In the genomic region with DNA sequence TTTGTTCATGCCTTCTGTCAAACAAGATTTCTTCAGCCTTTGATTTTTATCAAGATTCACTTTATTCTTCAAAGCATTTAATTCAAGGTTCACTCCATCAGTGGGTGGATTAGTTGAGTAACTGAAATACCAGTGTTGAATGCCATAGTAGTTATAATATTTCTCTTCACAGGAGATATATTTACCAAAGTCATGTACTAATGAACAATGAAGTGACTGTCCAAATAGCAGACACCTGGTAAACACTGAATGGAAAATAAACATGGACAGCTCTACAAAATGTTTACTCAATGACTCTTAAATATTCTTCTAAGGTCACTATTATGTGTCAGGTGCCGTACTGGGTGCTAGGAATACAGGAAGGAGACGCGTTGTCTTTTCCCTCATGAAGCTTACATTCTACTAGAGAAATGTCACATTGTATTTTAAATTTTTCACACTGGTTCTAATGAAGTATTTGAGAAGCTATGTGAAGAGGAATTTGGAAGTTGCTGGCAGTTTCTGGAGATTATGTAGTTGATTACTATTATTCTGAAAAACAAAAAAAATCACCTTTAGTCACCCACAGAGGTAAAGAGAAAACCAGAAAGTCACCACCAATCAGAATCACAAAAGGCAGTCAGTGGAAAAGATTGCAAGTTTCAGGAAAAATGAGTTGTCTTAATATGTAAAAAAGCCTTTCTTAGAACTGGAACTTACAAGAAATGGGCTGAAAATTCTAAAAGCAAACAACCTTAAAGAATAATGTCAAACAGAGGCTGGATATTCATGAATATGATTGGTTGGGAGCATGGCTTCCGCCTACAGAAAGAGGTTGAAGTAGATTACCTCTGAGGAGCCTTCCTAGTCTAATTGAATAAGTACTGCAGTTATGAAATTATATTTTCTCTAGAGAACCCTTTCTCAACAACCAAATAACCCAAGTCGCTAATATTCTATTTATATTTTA, we compare ENCODE assay signal across 14 cellular contexts.
DNase-seq lines count a peak whose midpoint lies in the region; ATAC-seq and TF ChIP-seq lines count a peak whose summit lies in the region.
"Had no signal": no experiment of that assay in that cellular context is flagged by ENCODE, and none has a peak within 500 bp of the region (broad histone marks: within the 10 kb centered on the region; RNA-seq: fewer than 3 reads in every experiment).

No MANE protein-coding gene starts in this region.

- H3K4me3 Mint-ChIP-seq in MCF 10A (ENCODE audit: unreplicated experiment) = no peak overlapping the region
- H3K4me3 Mint-ChIP-seq in activated naive CD8-positive, alpha-beta T cell = peak overlapping the region; percentile 69

- CTCF ChIA-PET in mammary epithelial cell (lab: Charles Lee; ENCODE audit: low non-redundant PET) = no interaction called here
- CTCF ChIA-PET in MCF 10A (lab: Yijun Ruan, JAX) = interaction anchor here (0.8 to 0.9 kb wide), 2 partner anchors 14 to 148 kb away, joined by 3 to 4 read pairs; no protein-coding TSS in a partner anchor

- peak; percentile 28 for ATAC-seq in stimulated activated naive CD8-positive, alpha-beta T cell treated with anti-CD3 and anti-CD28 coated beads, Interleukin-15, Interleukin-2, amounts not matched to agents 100 U/mL and 50 U/mL, for 24 hours

- no peak overlapping the region for H2AFZ ChIP-seq in mammary epithelial cell (ENCODE audit: low read depth, low read length)
- H2AFZ ChIP-seq in MM.1S (ENCODE audit: low read length) = no peak overlapping the region
- H2AFZ ChIP-seq: PC-9 had no signal

- H3K4me1 Mint-ChIP-seq in MCF 10A (ENCODE audit: insufficient read depth, unreplicated experiment) = no peaks in the 10 kb centered on the region
- peaks cover 77% of the 10 kb centered on the region for H3K4me1 Mint-ChIP-seq in activated naive CD8-positive, alpha-beta T cell (ENCODE audit: low read depth)

- H3K4me2 ChIP-seq in mammary epithelial cell (ENCODE audit: insufficient read depth, low read depth, low read length) (no peak overlapping the region), MM.1S (ENCODE audit: low read depth, low read length) (peak overlapping the region; percentile 22)
- H3K4me2 ChIP-seq: PC-9 had no signal

- H3K27ac ChIP-seq in mammary epithelial cell (ENCODE audit: insufficient read depth, low read depth, low read length) (no peak overlapping the region), MM.1S (ENCODE audit: low read length) (peak overlapping the region; percentile 55; the same call in 1 of the 2 replicates)
- H3K27ac ChIP-seq: ovary, PC-9 had no signal

- no peak overlapping the region for H3K4me3 ChIP-seq in mammary epithelial cell (replicated peaks in 1 of 3; ENCODE audit: insufficient read depth in 1 of 3, low read depth in 2 of 3, low read length in 3 of 3)
- no peak overlapping the region for H3K4me3 ChIP-seq in MM.1S (ENCODE audit: low read length)
- H3K4me3 ChIP-seq: ovary, PC-9 had no signal

- in situ Hi-C loops in mammary epithelial cell (cut with MboI; ENCODE audit: low sequenced_read_pairs in 2 of 2) = no loop called here

- H3K27me3 ChIP-seq in mammary epithelial cell (ENCODE audit: insufficient read depth, low read length) (no peaks in the 10 kb centered on the region), MM.1S (replicated peaks; ENCODE audit: insufficient read depth, low read length) (no peaks in the 10 kb centered on the region)
- H3K27me3 ChIP-seq: ovary had no signal

- H3K36me3 ChIP-seq in mammary epithelial cell (ENCODE audit: insufficient read depth, low read length) = no peaks in the 10 kb centered on the region
- no peaks in the 10 kb centered on the region for H3K36me3 ChIP-seq in MM.1S (replicated peaks; ENCODE audit: insufficient read depth, low read length)
- H3K36me3 ChIP-seq: ovary had no signal

- no peaks in the 10 kb centered on the region for H3K79me2 ChIP-seq in mammary epithelial cell (ENCODE audit: insufficient read depth, low read length)
- H3K79me2 ChIP-seq in MM.1S (ENCODE audit: low read length) = no peaks in the 10 kb centered on the region

- H3K36me3 Mint-ChIP-seq in MCF 10A (ENCODE audit: insufficient read depth, unreplicated experiment) = no peaks in the 10 kb centered on the region
- peaks cover 4% of the 10 kb centered on the region for H3K36me3 Mint-ChIP-seq in activated naive CD8-positive, alpha-beta T cell

- no TSS peak for BruUV-seq in mammary epithelial cell (replicated peaks; lab: Mats Ljungman, UMichigan)
- BruUV-seq in MCF 10A (replicated peaks; lab: Mats Ljungman, UMichigan) = no TSS peak

- no peak overlapping the region for H3K9ac ChIP-seq in mammary epithelial cell (ENCODE audit: insufficient read depth, low read length)
- H3K9ac ChIP-seq in MM.1S (ENCODE audit: low read length) = no peak overlapping the region

- 95% methylated on average over 5 of the region's 5 CpGs for WGBS in mammary epithelial cell (ENCODE audit: low coverage, missing lambda C conversion rate)

- H3K27me3 Mint-ChIP-seq in MCF 10A (ENCODE audit: insufficient read depth, unreplicated experiment) = no peaks in the 10 kb centered on the region
- no peaks in the 10 kb centered on the region for H3K27me3 Mint-ChIP-seq in activated naive CD8-positive, alpha-beta T cell

- DNase-seq in mammary epithelial cell (peak; percentile 4), MCF 10A (ENCODE audit: unreplicated experiment) (no peak), MM.1S (no peak), NCI-H69 (lab: John Stamatoyannopoulos, UW) (no peak), NCI-H2196 (lab: John Stamatoyannopoulos, UW; ENCODE audit: unreplicated experiment) (no peak), D341Med (ENCODE audit: low spot score) (no peak)
- DNase-seq in stimulated activated naive CD8-positive, alpha-beta T cell treated with anti-CD3 and anti-CD28 coated beads, Interleukin-15, Interleukin-2, amounts not matched to agents 100 U/mL and 50 U/mL, for 24 hours = no peak
- DNase-seq: aorta, midbrain, MV-4-11, NCI-H2171 treated with DMSO at 0.1 percent for 48 hours, ovary had no signal

- H4K20me1 ChIP-seq in mammary epithelial cell (ENCODE audit: insufficient read depth, low read length) (no peaks in the 10 kb centered on the region), MM.1S (ENCODE audit: insufficient read depth, low read length) (no peaks in the 10 kb centered on the region)

- POLR2A ChIA-PET in MCF 10A (lab: Yijun Ruan, JAX) = no interaction called here

- H3F3A ChIP-seq in MM.1S (ENCODE audit: insufficient read depth, low read length) = peaks cover 15% of the 10 kb centered on the region

- no peak for TF ChIP-seq CTCF in mammary epithelial cell (conservative IDR thresholded peaks at IDR 0.05 in 1 of 2, IDR thresholded peaks at IDR 0.05 in 1 of 2; ENCODE audit: extremely low read depth in 1 of 2, insufficient read depth in 1 of 2, low read depth in 1 of 2, low read length in 2 of 2)
- no peak for TF ChIP-seq CTCF in MCF 10A (IDR thresholded peaks at IDR 0.05; ENCODE audit: unreplicated experiment)
- TF ChIP-seq CTCF in MM.1S (IDR thresholded peaks at IDR 0.05; ENCODE audit: low read length) = no peak

- H3K9me3 ChIP-seq in mammary epithelial cell (replicated peaks; ENCODE audit: insufficient read depth, low read length) (no peaks in the 10 kb centered on the region), MM.1S (replicated peaks; ENCODE audit: insufficient read depth, low read length) (no peaks in the 10 kb centered on the region)
- H3K9me3 ChIP-seq: ovary had no signal

- dilution Hi-C loops in mammary epithelial cell (cut with HindIII; ENCODE audit: low sequenced_read_pairs) = no loop called here

- peaks cover 10% of the 10 kb centered on the region for H3K9me3 Mint-ChIP-seq in MCF 10A (ENCODE audit: unreplicated experiment)
- H3K9me3 Mint-ChIP-seq in activated naive CD8-positive, alpha-beta T cell (ENCODE audit: low read depth) = peaks cover 7% of the 10 kb centered on the region

- no peaks in the 10 kb centered on the region for H3K9me2 ChIP-seq in MM.1S (replicated peaks; ENCODE audit: insufficient read depth, low read length)

- intact Hi-C loops in mammary epithelial cell (cut with micrococcal nuclease) = loop anchor here (5.0 kb wide), 1 partner anchor 42 kb away; no protein-coding TSS in a partner anchor
- intact Hi-C loops in MCF 10A (cut with micrococcal nuclease) = no loop called here

- no peak overlapping the region for H3K27ac Mint-ChIP-seq in MCF 10A (ENCODE audit: low read depth, unreplicated experiment)
- peak overlapping the region; percentile 99 for H3K27ac Mint-ChIP-seq in activated naive CD8-positive, alpha-beta T cell

- H3K4me1 ChIP-seq in mammary epithelial cell (ENCODE audit: insufficient read depth, low read length) (no peaks in the 10 kb centered on the region), MM.1S (ENCODE audit: low read length) (peaks cover 23% of the 10 kb centered on the region)
